12 cellular contexts compared by ENCODE assay signal in genomic region chr2:191231995-191232394, GRCh38. TPM values are rescaled to one million over a fixed set of nuclear protein-coding genes. Genes with fewer than 3 reads are reported as not detected.
DNase-seq lines count a peak whose midpoint lies in the region; ATAC-seq, FAIRE-seq and TF ChIP-seq lines count a peak whose summit lies in the region.
"Had no signal": no experiment of that assay in that cellular context is flagged by ENCODE, and none has a peak within 500 bp of the region (broad histone marks: within the 10 kb centered on the region; RNA-seq: fewer than 3 reads in every experiment).

No MANE protein-coding gene starts in this region.

- H3K79me2 ChIP-seq in hepatocyte: no peaks in the 10 kb centered on the region

- TF ChIP-seq POLR2A in adrenal gland (IDR thresholded peaks at IDR 0.05) (no peak), uterus (IDR thresholded peaks at IDR 0.05) (no peak)

- H3K9me3 ChIP-seq in cardiac muscle cell (ENCODE audit: low read depth) (no peaks in the 10 kb centered on the region), adrenal gland (replicated peaks in 1 of 3) (no peaks in the 10 kb centered on the region), hepatocyte (ENCODE audit: low read depth) (no peaks in the 10 kb centered on the region), uterus (no peaks in the 10 kb centered on the region)

- H3K27me3 ChIP-seq in cardiac muscle cell: no peaks in the 10 kb centered on the region
- no peaks in the 10 kb centered on the region for H3K27me3 ChIP-seq in adrenal gland
- no peaks in the 10 kb centered on the region for H3K27me3 ChIP-seq in hepatocyte
- H3K27me3 ChIP-seq in uterus: no peaks in the 10 kb centered on the region

- ATAC-seq in Right ventricle myocardium inferior: no peak
- ATAC-seq in GM21381 (IDR thresholded peaks at IDR 0.05; ENCODE audit: unreplicated experiment): no peak
- no peak for ATAC-seq in HG03097 (IDR thresholded peaks at IDR 0.05; ENCODE audit: low FRiP score, unreplicated experiment)

- H3K4me1 ChIP-seq in cardiac muscle cell (ENCODE audit: low read depth) (no peaks in the 10 kb centered on the region), adrenal gland (replicated peaks in 1 of 2) (no peaks in the 10 kb centered on the region), hepatocyte (ENCODE audit: insufficient read depth) (peaks cover 5% of the 10 kb centered on the region), uterus (no peaks in the 10 kb centered on the region)

- no peak for FAIRE-seq in urothelium cell line (lab: Jason Lieb, UNC)
- FAIRE-seq: islet of Langerhans had no signal

- peak; percentile 63 for TF ChIP-seq CTCF in cardiac muscle cell (IDR thresholded peaks at IDR 0.05; ENCODE audit: low read depth, low read length)
- TF ChIP-seq CTCF in adrenal gland (IDR thresholded peaks at IDR 0.05): peak in 5 of 6 experiments; percentile 12 to 39 (median 27)
- TF ChIP-seq CTCF in hepatocyte (IDR thresholded peaks at IDR 0.05; ENCODE audit: poor library complexity): peak; percentile 60
- peak; percentile 50 to 73 (median 63) for TF ChIP-seq CTCF in uterus (IDR thresholded peaks at IDR 0.05)

- H3K4me3 ChIP-seq in cardiac muscle cell (no peak overlapping the region), adrenal gland (no peak overlapping the region), hepatocyte (no peak overlapping the region), uterus (no peak overlapping the region)

- DNase-seq in cardiac muscle cell (ENCODE audit: low read depth in 1 of 2, low spot score in 1 of 2): peak in 1 of 2 donors; percentile 56
- no peak for DNase-seq in Right ventricle myocardium inferior (ENCODE audit: missing footprints)
- no peak for DNase-seq in adrenal gland
- DNase-seq in hepatocyte (ENCODE audit: low spot score): peak; percentile 42
- no peak for DNase-seq in uterus
- DNase-seq in urothelium cell line (ENCODE audit: low spot score): no peak
- DNase-seq: activated naive CD8-positive, alpha-beta T cell treated with anti-CD3 and anti-CD28 coated beads for 36 hours; C1 segment of cervical spinal cord; NCI-H146 had no signal

- H2AFZ ChIP-seq in hepatocyte: no peak overlapping the region

- H3K27ac ChIP-seq in cardiac muscle cell (no peak overlapping the region), adrenal gland (no peak overlapping the region), hepatocyte (peak overlapping the region; percentile 56), uterus (peak overlapping the region; percentile 29 to 47)

- no peaks in the 10 kb centered on the region for H3K36me3 ChIP-seq in cardiac muscle cell
- H3K36me3 ChIP-seq in adrenal gland (replicated peaks in 1 of 2): no peaks in the 10 kb centered on the region
- H3K36me3 ChIP-seq in hepatocyte (replicated peaks; ENCODE audit: insufficient read depth, low read depth): no peaks in the 10 kb centered on the region
- H3K36me3 ChIP-seq in uterus: no peaks in the 10 kb centered on the region

- H3K4me2 ChIP-seq in hepatocyte: no peak overlapping the region

- H4K20me1 ChIP-seq in hepatocyte (ENCODE audit: insufficient read depth, poor library complexity, severe bottlenecking): no peaks in the 10 kb centered on the region

- intact Hi-C loops in Right ventricle myocardium inferior (cut with DNase I) (loop anchor here (5.0 kb wide), 1 partner anchor 65 kb away; no protein-coding TSS in a partner anchor), adrenal gland (cut with DNase I) (loop anchor here in 1 of 2 donors (10.0 kb wide), 1 partner anchor 123 kb away; no protein-coding TSS in a partner anchor), uterus (cut with DNase I; ENCODE audit: low total_unique reads) (loop anchor here (10.0 kb wide), 1 partner anchor 273 kb away; no protein-coding TSS in a partner anchor)

- 42 to 71% (median 62%) methylated on average over 2 of the region's 2 CpGs for WGBS in adrenal gland, 4 donors
- 22% methylated on average over 2 of the region's 2 CpGs for WGBS in hepatocyte (ENCODE audit: low lambda C conversion rate, missing lambda C conversion rate)

- no peaks in the 10 kb centered on the region for H3K9me2 ChIP-seq in hepatocyte (replicated peaks; ENCODE audit: insufficient read depth)

RNA-seq across cellular contexts. Expression of gene MYO1B, which starts 13.2 kb away (rescaled TPM):
- total RNA-seq in cardiac muscle cell (38.8 and 44.5 TPM in 2 replicates), Right ventricle myocardium inferior (18.9 TPM), adrenal gland (10 to 100 TPM in 6 of 8 donors, 1 to 10 TPM in 2; 8.0 to 20.2 (median 14.0) TPM), hepatocyte (91.6 and 95.4 TPM in 2 replicates), uterus (100 to 1,000 TPM in 1 of 4 donors, 10 to 100 TPM in 3; 10.3 to 169 (median 29.5) TPM)
- polyA plus RNA-seq in cardiac muscle cell (33.1 and 35.8 TPM in 2 replicates), adrenal gland (10 to 100 TPM in 1 of 3 donors, 1 to 10 TPM in 2; 6.9 to 18.0 (median 6.9) TPM), hepatocyte (36.7 and 43.4 TPM in 2 replicates)

Comparison
In these comparisons a context has a peak if more than half of its experiments do, and no peak if none do; other contexts are left out.
1. H3K27ac ChIP-seq: peak in hepatocyte (single experiment) and uterus (2 of 2); none in cardiac muscle cell (single experiment) and adrenal gland (0 of 5).
2. Peak in every context shown above with its lines, with median percentiles within 50 percentile points of each other: CTCF ChIP-seq.